8 cellular contexts compared by ENCODE assay signal in genomic region chr2:74421248-74421870, GRCh38. TPM values are rescaled to one million over a fixed set of nuclear protein-coding genes. Genes with fewer than 3 reads are reported as not detected.
DNase-seq lines count a peak whose midpoint lies in the region; ATAC-seq, FAIRE-seq and TF ChIP-seq lines count a peak whose summit lies in the region.

C2orf81 (minus strand) TSS chr2:74421619; CDS start chr2:74421560, 59 bp downstream.
WDR54 (plus strand) TSS chr2:74421730; CDS start chr2:74422154, 424 bp downstream.

- dilution Hi-C loops in keratinocyte (cut with MboI; ENCODE audit: extremely low pct_ligation_motif_present, low sequenced_read_pairs), result no loop called here

- H2AFZ ChIP-seq in keratinocyte (ENCODE audit: control insufficient read depth, low read length), result peak within 1 kb of the TSS; percentile 79

- H4K20me1 ChIP-seq in keratinocyte (ENCODE audit: control insufficient read depth, extremely low read depth, insufficient read depth, low read length), result no peaks in the 10 kb centered on the region

- peak within 1 kb of the TSS; percentile 90 for H3K27ac Mint-ChIP-seq in WTC11

- DNase-seq in AG08395 (ENCODE audit: low spot score) (peak; percentile 97), NCI-H2227 (lab: John Stamatoyannopoulos, UW; ENCODE audit: unreplicated experiment) (peak; percentile 97), WTC11 (ENCODE audit: low spot score) (peak; percentile 92), caudate nucleus (lab: John Stamatoyannopoulos, UW) (peak in 58 of 61 donors; percentile 16 to 93 (median 74)), keratinocyte (ENCODE audit: low read depth, low spot score) (no peak)
- peak; percentile 89 to 91 for DNase-seq in stimulated activated CD4-positive, alpha-beta T cell treated with anti-CD3 and anti-CD28 coated beads, Interleukin-15, amount 100 ng/mL, for 1 hour (ENCODE audit: low read depth in 1 of 2, low spot score in 1 of 2)

- peaks cover 57% of the 10 kb centered on the region for H3K27me3 Mint-ChIP-seq in WTC11 (ENCODE audit: low read depth)

- peak within 1 kb of the TSS; percentile 96 for H3K4me2 ChIP-seq in keratinocyte (ENCODE audit: control insufficient read depth, extremely low read depth, insufficient read depth, low read depth, low read length)

- peaks cover 16% of the 10 kb centered on the region for H3K4me1 Mint-ChIP-seq in WTC11

- CTCF ChIA-PET in WTC11 (lab: Charles Lee), result interaction anchor here (0.6 to 2.0 kb wide), 4 partner anchors 17 to 87 kb away, joined by 3 to 7 read pairs (median 6); no protein-coding TSS in a partner anchor

- peaks cover 2% of the 10 kb centered on the region for H3K79me2 ChIP-seq in keratinocyte (ENCODE audit: control insufficient read depth, insufficient read depth, low read length)

- H3K4me1 ChIP-seq in keratinocyte (ENCODE audit: control insufficient read depth, extremely low read depth, insufficient read depth, low read length), result peaks cover 47% of the 10 kb centered on the region

- ATAC-seq in HG03159 (IDR thresholded peaks at IDR 0.05; ENCODE audit: unreplicated experiment), result peak; percentile 87
- ATAC-seq in WTC11, result peak; percentile 85

- no peak for FAIRE-seq in keratinocyte (lab: Jason Lieb, UNC)

- TF ChIP-seq CTCF in WTC11 (IDR thresholded peaks at IDR 0.05) (no peak), keratinocyte (optimal IDR thresholded peaks at IDR 0.05 in 1 of 3, IDR thresholded peaks at IDR 0.05 in 1 of 3, conservative IDR thresholded peaks at IDR 0.05 in 1 of 3; ENCODE audit: extremely low read depth in 1 of 3, insufficient read depth in 2 of 3, low read length in 3 of 3) (no peak)

- POLR2A ChIA-PET in WTC11 (lab: Charles Lee), result interaction anchor here (0.5 to 1.3 kb wide), 5 partner anchors 16 to 61 kb away, joined by 3 to 9 read pairs (median 4); partner anchors contain the start of genes CCDC142 and TTC31

- peak within 1 kb of the TSS; percentile 59 to 83 (median 81) for H3K4me3 ChIP-seq in keratinocyte (ENCODE audit: control insufficient read depth in 2 of 3, extremely low read depth in 1 of 3, insufficient read depth in 2 of 3, low read depth in 1 of 3, low read length in 3 of 3)

- peak within 1 kb of the TSS; percentile 95 for H3K9ac ChIP-seq in keratinocyte (ENCODE audit: control insufficient read depth, extremely low read depth, insufficient read depth, low read length)

- peak within 1 kb of the TSS; percentile 99 for H3K4me3 Mint-ChIP-seq in WTC11

- no peaks in the 10 kb centered on the region for H3K9me3 Mint-ChIP-seq in WTC11

- peaks cover 16% of the 10 kb centered on the region for H3K36me3 Mint-ChIP-seq in WTC11

- H3K36me3 ChIP-seq in keratinocyte (ENCODE audit: control insufficient read depth in 2 of 2, extremely low read depth in 1 of 2, insufficient read depth in 2 of 2, low read length in 2 of 2), result peaks cover 0 to 16% of the 10 kb centered on the region in 2 experiments

- peak; percentile 80 for TF ChIP-seq POLR2A in GM18951 (IDR thresholded peaks at IDR 0.05; ENCODE audit: extremely low read depth, insufficient read depth, insufficient read length)

- in situ Hi-C loops in GM18951 (cut with MboI; ENCODE audit: low sequenced_read_pairs, unreplicated experiment), result no loop called here

- H3K27ac ChIP-seq in caudate nucleus (ENCODE audit: low read depth, low read length) (peak within 1 kb of the TSS; percentile 84), keratinocyte (ENCODE audit: control insufficient read depth, insufficient read depth, low read length) (peak within 1 kb of the TSS; percentile 96)

- no peaks in the 10 kb centered on the region for H3K9me1 ChIP-seq in keratinocyte (ENCODE audit: control insufficient read depth, extremely low read depth, insufficient read depth, low read length)

- H3K27me3 ChIP-seq in keratinocyte (ENCODE audit: control insufficient read depth, extremely low read depth, insufficient read depth, low read length), result no peaks in the 10 kb centered on the region

- no peaks in the 10 kb centered on the region for H3K9me3 ChIP-seq in keratinocyte (ENCODE audit: control insufficient read depth, low read depth, low read length)

TF ChIP-seq in WTC11, 78 proteins besides CTCF, POLR2A, EP300 and RAD21 (continues in another document):
- TF ChIP-seq FOXJ3 (CRISPR knock-in tag; IDR thresholded peaks at IDR 0.05; ENCODE audit: borderline replicate concordance) (no peak), TEAD1 (CRISPR knock-in tag; IDR thresholded peaks at IDR 0.05) (peak; percentile 41; the same call in 1 of the 2 replicates), GABPB1 (CRISPR knock-in tag; IDR thresholded peaks at IDR 0.05) (no peak), ZNF532 (CRISPR knock-in tag; IDR thresholded peaks at IDR 0.05; ENCODE audit: borderline replicate concordance) (no peak), ZMAT4 (CRISPR knock-in tag; IDR thresholded peaks at IDR 0.05) (no peak), ZNF317 (CRISPR knock-in tag; IDR thresholded peaks at IDR 0.05; ENCODE audit: borderline replicate concordance, low read depth) (no peak), NR3C1 (CRISPR knock-in tag; conservative IDR thresholded peaks at IDR 0.05; ENCODE audit: low read depth) (no peak), FOXK1 (CRISPR knock-in tag; IDR thresholded peaks at IDR 0.05) (peak; percentile 95), GRHL2 (CRISPR knock-in tag; IDR thresholded peaks at IDR 0.05; ENCODE audit: insufficient replicate concordance, severe bottlenecking) (no peak), ZNF416 (CRISPR knock-in tag; IDR thresholded peaks at IDR 0.05) (no peak), NR2C2 (CRISPR knock-in tag; IDR thresholded peaks at IDR 0.05) (0 out of 2 replicates have a peak, but pooled peaks have one; percentile 45), IRF2 (CRISPR knock-in tag; IDR thresholded peaks at IDR 0.05; ENCODE audit: borderline replicate concordance, low read depth) (no peak), E2F5 (CRISPR knock-in tag; IDR thresholded peaks at IDR 0.05) (no peak), ZBTB21 (CRISPR knock-in tag; IDR thresholded peaks at IDR 0.05; ENCODE audit: borderline replicate concordance) (no peak), JUN (CRISPR knock-in tag; IDR thresholded peaks at IDR 0.05) (no peak)

RNA-seq across cellular contexts. Expression of gene C2orf81, which starts in this region (rescaled TPM):
- 2.9 to 3.6 TPM (median 3.3 TPM) in 3 replicates for total RNA-seq in WTC11 (2021)
- polyA plus RNA-seq in keratinocyte, result 0.58 to 1.5 TPM (median 0.89 TPM) in 3 replicates
- polyA plus RNA-seq in keratinocyte (2011; ENCODE audit: low read depth), result 0.59 TPM
- polyA plus RNA-seq in keratinocyte (2011; cell fraction: cytosol; rRNA removed), result 1.0 and 1.4 TPM in 2 replicates
- 2.4 and 4.2 TPM in 2 replicates for polyA plus RNA-seq in keratinocyte (2011; cell fraction: nucleus; rRNA removed)
- 1.7 and 2.6 TPM in 2 replicates for polyA plus RNA-seq in keratinocyte (2012; ENCODE audit: low replicate concordance)
- polyA minus RNA-seq in keratinocyte, result 0.96 to 5.1 TPM (median 1.4 TPM) in 3 replicates
- 4.4 TPM for polyA minus RNA-seq in keratinocyte (2011; cell fraction: cytosol; rRNA and poly(A)+ RNA removed)
- polyA minus RNA-seq in keratinocyte (2011; cell fraction: nucleus; rRNA and poly(A)+ RNA removed), result 1.3 and 2.4 TPM in 2 replicates

RNA-seq across cellular contexts. Expression of gene WDR54, which starts in this region (rescaled TPM):
- 55.2 to 95.7 TPM (median 89.3 TPM) in 3 replicates for total RNA-seq in WTC11 (2021)
- 35.2 to 54.6 TPM (median 35.2 TPM) in 3 replicates for polyA plus RNA-seq in keratinocyte
- polyA plus RNA-seq in keratinocyte (2011; ENCODE audit: low read depth), result 11.0 TPM
- 23.6 and 40.3 TPM in 2 replicates for polyA plus RNA-seq in keratinocyte (2011; cell fraction: cytosol; rRNA removed)
- 28.2 and 31.5 TPM in 2 replicates for polyA plus RNA-seq in keratinocyte (2011; cell fraction: nucleus; rRNA removed)
- polyA plus RNA-seq in keratinocyte (2012; ENCODE audit: low replicate concordance), result 26.2 and 58.3 TPM in 2 replicates
- polyA minus RNA-seq in keratinocyte, result 61.6 to 77.0 TPM (median 66.9 TPM) in 3 replicates
- polyA minus RNA-seq in keratinocyte (2011; cell fraction: cytosol; rRNA and poly(A)+ RNA removed), result 52.6 TPM
- polyA minus RNA-seq in keratinocyte (2011; cell fraction: nucleus; rRNA and poly(A)+ RNA removed), result 15.2 and 17.7 TPM in 2 replicates
